ENCODE assay signal across 12 cellular contexts in genomic region chr4:100208964-100209363, GRCh38. TPM values are rescaled to one million over a fixed set of nuclear protein-coding genes. Genes with fewer than 3 reads are reported as not detected.
DNase-seq lines count a peak whose midpoint lies in the region; ATAC-seq and TF ChIP-seq lines count a peak whose summit lies in the region.
"Had no signal": no experiment of that assay in that cellular context is flagged by ENCODE, and none has a peak within 500 bp of the region (broad histone marks: within the 10 kb centered on the region; RNA-seq: fewer than 3 reads in every experiment).

No MANE protein-coding gene starts in this region.

- H2AFZ ChIP-seq in SU-DHL-6 (ENCODE audit: low read depth, low read length, severe bottlenecking): no peak overlapping the region

- peak overlapping the region in 1 of 9 donors; percentile 31 for H3K27ac Mint-ChIP-seq in naive thymus-derived CD4-positive, alpha-beta T cell

- TF ChIP-seq CTCF in SU-DHL-6 (IDR thresholded peaks at IDR 0.05; ENCODE audit: insufficient read depth, low read length, poor library complexity, severe bottlenecking): no peak

- H3K27ac ChIP-seq in SU-DHL-6 (ENCODE audit: low read depth, low read length): no peak overlapping the region
- no peak overlapping the region for H3K27ac ChIP-seq in naive thymus-derived CD4-positive, alpha-beta T cell (ENCODE audit: low read depth, low read length)
- H3K27ac ChIP-seq: C4-2B had no signal

- no peaks in the 10 kb centered on the region for H3F3A ChIP-seq in SU-DHL-6 (ENCODE audit: insufficient read depth)

- ATAC-seq in GM19438 (IDR thresholded peaks at IDR 0.05; ENCODE audit: low read depth, unreplicated experiment) (peak; percentile 90), HG03039 (IDR thresholded peaks at IDR 0.05; ENCODE audit: unreplicated experiment) (peak; percentile 92)
- ATAC-seq in naive thymus-derived CD4-positive, alpha-beta T cell: no peak
- ATAC-seq: HCT116 had no signal

- H3K9me2 ChIP-seq in SU-DHL-6 (replicated peaks; ENCODE audit: insufficient read depth, low read length): no peaks in the 10 kb centered on the region

- no peaks in the 10 kb centered on the region for H3K36me3 Mint-ChIP-seq in naive thymus-derived CD4-positive, alpha-beta T cell

- intact Hi-C loops in naive thymus-derived CD4-positive, alpha-beta T cell (cut with micrococcal nuclease): no loop called here

- H3K9me3 ChIP-seq in SU-DHL-6 (ENCODE audit: insufficient read depth, low read length): no peaks in the 10 kb centered on the region
- H3K9me3 ChIP-seq in MG63: no peaks in the 10 kb centered on the region
- H3K9me3 ChIP-seq in naive thymus-derived CD4-positive, alpha-beta T cell (ENCODE audit: control insufficient read depth in 2 of 3, low read length in 3 of 3): no peaks in the 10 kb centered on the region

- no peaks in the 10 kb centered on the region for H3K4me1 ChIP-seq in naive thymus-derived CD4-positive, alpha-beta T cell (ENCODE audit: control insufficient read depth in 2 of 2, insufficient read depth in 2 of 2, low read length in 2 of 2)

- H3K27me3 Mint-ChIP-seq in naive thymus-derived CD4-positive, alpha-beta T cell: peaks cover 23 to 34% (median 24%) of the 10 kb centered on the region in 5 donors

- peak; percentile 69 for DNase-seq in DMS53 (lab: John Stamatoyannopoulos, UW)
- DNase-seq in NCI-H510A (lab: John Stamatoyannopoulos, UW): no peak
- no peak for DNase-seq in MG63
- no peak for DNase-seq in NCI-H1417 treated with DMSO at 0.1 percent for 48 hours (lab: John Stamatoyannopoulos, UW)
- DNase-seq in naive thymus-derived CD4-positive, alpha-beta T cell: no peak
- DNase-seq: glutamatergic neuron, NCI-H446 had no signal

- no peaks in the 10 kb centered on the region for H3K27me3 ChIP-seq in SU-DHL-6 (ENCODE audit: low read length)
- no peaks in the 10 kb centered on the region for H3K27me3 ChIP-seq in MG63
- no peaks in the 10 kb centered on the region for H3K27me3 ChIP-seq in naive thymus-derived CD4-positive, alpha-beta T cell (ENCODE audit: control insufficient read depth in 2 of 2, insufficient read depth in 2 of 2, low read length in 2 of 2)

- peaks cover 0 to 18% (median 0%) of the 10 kb centered on the region in 7 donors for H3K4me1 Mint-ChIP-seq in naive thymus-derived CD4-positive, alpha-beta T cell

- no peaks in the 10 kb centered on the region for H4K20me1 ChIP-seq in SU-DHL-6 (ENCODE audit: low read depth, low read length)

- H3K36me3 ChIP-seq in SU-DHL-6 (ENCODE audit: low read length) (no peaks in the 10 kb centered on the region), MG63 (no peaks in the 10 kb centered on the region)
- H3K36me3 ChIP-seq in naive thymus-derived CD4-positive, alpha-beta T cell (ENCODE audit: control insufficient read depth in 2 of 3, insufficient read depth in 3 of 3, low read length in 3 of 3): no peaks in the 10 kb centered on the region

- CTCF ChIA-PET in naive thymus-derived CD4-positive, alpha-beta T cell (lab: Charles Lee): no interaction called here

- H3K9ac ChIP-seq in SU-DHL-6 (ENCODE audit: low read length): no peak overlapping the region

- POLR2A ChIA-PET in naive thymus-derived CD4-positive, alpha-beta T cell (lab: Charles Lee): no interaction called here

- H3K4me3 ChIP-seq in SU-DHL-6 (ENCODE audit: insufficient read depth, low read length, poor library complexity, severe bottlenecking): no peak overlapping the region
- no peak overlapping the region for H3K4me3 ChIP-seq in MG63
- H3K4me3 ChIP-seq in naive thymus-derived CD4-positive, alpha-beta T cell (ENCODE audit: low read length): no peak overlapping the region

- peaks cover 0 to 3% (median 0%) of the 10 kb centered on the region in 11 donors for H3K9me3 Mint-ChIP-seq in naive thymus-derived CD4-positive, alpha-beta T cell

- H3K79me2 ChIP-seq in SU-DHL-6 (ENCODE audit: insufficient read depth, low read length): no peaks in the 10 kb centered on the region

- peak overlapping the region in 1 of 10 donors; percentile 52 for H3K4me3 Mint-ChIP-seq in naive thymus-derived CD4-positive, alpha-beta T cell

- H3K4me2 ChIP-seq in SU-DHL-6 (ENCODE audit: low read depth, low read length, poor library complexity, severe bottlenecking): peak overlapping the region; percentile 12

RNA-seq across cellular contexts. Expression of gene DDIT4L, which starts 18.7 kb away (rescaled TPM):
- 0.07 and 0.44 TPM in 2 replicates for total RNA-seq in MG63 (2014; rRNA removed; shearing (Covaris generic); ENCODE audit: low replicate concordance)
- total RNA-seq in naive thymus-derived CD4-positive, alpha-beta T cell: 1 to 10 TPM in 1 of 5 experiments, not detected in 4; 1.2 TPM
- not detected for polyA plus RNA-seq in naive thymus-derived CD4-positive, alpha-beta T cell
